1 cellular context compared by ENCODE assay signal in genomic region chr11:66359662-66360087, GRCh38.
TF ChIP-seq lines count a peak whose summit lies in the region.

No MANE protein-coding gene starts in this region.

TF ChIP-seq in GM23338, 12 proteins besides CTCF, POLR2A, EP300 and RAD21:
- no peak for TF ChIP-seq JUNB (IDR thresholded peaks at IDR 0.05; ENCODE audit: unreplicated experiment)
- TF ChIP-seq POLR2AphosphoS5 (IDR thresholded peaks at IDR 0.05; ENCODE audit: low read depth), result peak; percentile 35; the same call in 1 of the 2 replicates
- 0 out of 2 replicates have a peak, but pooled peaks have one; percentile 4 for TF ChIP-seq CREB1 (CRISPR knock-in tag; IDR thresholded peaks at IDR 0.05; ENCODE audit: low read depth)
